Comparison of ENCODE assay signal across 8 cellular contexts in genomic region chr9:128276574-128277270, GRCh38. TPM values are rescaled to one million over a fixed set of nuclear protein-coding genes. Genes with fewer than 3 reads are reported as not detected.
A peak's percentile ranks its signal among the peaks of the same experiment; 100 is the strongest.
DNase-seq lines count a peak whose midpoint lies in the region; ATAC-seq and TF ChIP-seq lines count a peak whose summit lies in the region.

No MANE protein-coding gene starts in this region.

- peak overlapping the region; percentile 85 for H3K4me3 ChIP-seq in OCI-LY7 (ENCODE audit: low read depth, low read length, poor library complexity, severe bottlenecking)
- peak overlapping the region; percentile 86 for H3K4me3 ChIP-seq in lower lobe of right lung

- CTCF ChIA-PET in OCI-LY7 (lab: Charles Lee; ENCODE audit: unreplicated experiment), result interaction anchor here (1.0 kb wide), 1 partner anchor 65 kb away, joined by 5 read pairs; no protein-coding TSS in a partner anchor

- POLR2A ChIA-PET in OCI-LY7 (lab: Charles Lee), result interaction anchor here (0.9 to 1.2 kb wide), 3 partner anchors 9 to 24 kb away, joined by 3 to 6 read pairs (median 3); no protein-coding TSS in a partner anchor

- H3K27ac ChIP-seq in OCI-LY7 (ENCODE audit: low read depth, low read length, poor library complexity, severe bottlenecking) (peak overlapping the region; percentile 10), lower lobe of right lung (peak overlapping the region; percentile 88)

- peaks cover 16% of the 10 kb centered on the region for H3K4me1 ChIP-seq in OCI-LY7 (ENCODE audit: insufficient read depth, low read length, poor library complexity, severe bottlenecking)
- peaks cover 45% of the 10 kb centered on the region for H3K4me1 ChIP-seq in lower lobe of right lung

- intact Hi-C loops in OCI-LY7 (cut with micrococcal nuclease; ENCODE audit: unreplicated experiment), result loop anchor here (5.0 kb wide), 1 partner anchor 46 kb away; the partner anchor contains the start of genes COQ4 and TRUB2
- intact Hi-C loops in dendritic cell treated with granulocyte-macrophage colony-stimulating factor and Interleukin-4, amounts not matched to agents 40 ng/mL and 50 ng/mL, for 4 days (cut with micrococcal nuclease), result loop anchor here (1.0 to 10.0 kb wide), 2 partner anchors 46 to 62 kb away; partner anchors contain the start of genes COQ4 and TRUB2
- intact Hi-C loops in lower lobe of right lung (cut with DNase I), result no loop called here

- H3K9me3 ChIP-seq in OCI-LY7 (ENCODE audit: low read length) (no peaks in the 10 kb centered on the region), lower lobe of right lung (no peaks in the 10 kb centered on the region)

- H3K9me3 Mint-ChIP-seq in activated T-cell treated with anti-CD3 and anti-CD28 coated beads, Interleukin-2, amount 50 U/mL, for 24 hours, result no peaks in the 10 kb centered on the region
- no peaks in the 10 kb centered on the region for H3K9me3 Mint-ChIP-seq in dendritic cell treated with granulocyte-macrophage colony-stimulating factor and Interleukin-4, amounts not matched to agents 40 ng/mL and 50 ng/mL, for 4 days

- peak; percentile 33 for DNase-seq in activated T-cell treated with anti-CD3 and anti-CD28 coated beads, Interleukin-2, amount 50 U/mL, for 24 hours
- DNase-seq in activated T-cell treated with anti-CD3 and anti-CD28 coated beads for 4 hours (no peak), OCI-LY7 (ENCODE audit: low spot score) (peak; percentile 21), lower lobe of right lung (no peak), ureter (ENCODE audit: low spot score) (peak; percentile 55), NCI-H1436 treated with DMSO at 0.1 percent for 48 hours (lab: John Stamatoyannopoulos, UW) (no peak)

- H3K27ac Mint-ChIP-seq in activated T-cell treated with anti-CD3 and anti-CD28 coated beads, Interleukin-2, amount 50 U/mL, for 24 hours, result peak overlapping the region; percentile 97
- H3K27ac Mint-ChIP-seq in dendritic cell treated with granulocyte-macrophage colony-stimulating factor and Interleukin-4, amounts not matched to agents 40 ng/mL and 50 ng/mL, for 4 days, result peak overlapping the region; percentile 96

- no peaks in the 10 kb centered on the region for H3K27me3 ChIP-seq in lower lobe of right lung (ENCODE audit: low read depth)

- H3K36me3 Mint-ChIP-seq in activated T-cell treated with anti-CD3 and anti-CD28 coated beads, Interleukin-2, amount 50 U/mL, for 24 hours (ENCODE audit: low read depth), result peaks cover 33% of the 10 kb centered on the region
- peaks cover 39% of the 10 kb centered on the region for H3K36me3 Mint-ChIP-seq in dendritic cell treated with granulocyte-macrophage colony-stimulating factor and Interleukin-4, amounts not matched to agents 40 ng/mL and 50 ng/mL, for 4 days (ENCODE audit: low read depth)

- peaks cover 14% of the 10 kb centered on the region; the same call in 1 of the 2 replicates for H3K36me3 ChIP-seq in OCI-LY7 (ENCODE audit: insufficient read depth, low read length)
- H3K36me3 ChIP-seq in lower lobe of right lung, result peaks cover 18% of the 10 kb centered on the region

- H3K9me2 ChIP-seq in OCI-LY7 (ENCODE audit: insufficient read depth, low read length), result no peaks in the 10 kb centered on the region

- peaks cover 9% of the 10 kb centered on the region; the same call in 1 of the 2 replicates for H3K79me2 ChIP-seq in OCI-LY7 (ENCODE audit: insufficient read depth, low read depth, low read length)

- H3K4me3 Mint-ChIP-seq in activated T-cell treated with anti-CD3 and anti-CD28 coated beads, Interleukin-2, amount 50 U/mL, for 24 hours, result peak overlapping the region; percentile 98
- H3K4me3 Mint-ChIP-seq in dendritic cell treated with granulocyte-macrophage colony-stimulating factor and Interleukin-4, amounts not matched to agents 40 ng/mL and 50 ng/mL, for 4 days, result peak overlapping the region; percentile 96

- peak overlapping the region; percentile 85 for H2AFZ ChIP-seq in OCI-LY7 (ENCODE audit: low read length)

- no peaks in the 10 kb centered on the region for H3K27me3 Mint-ChIP-seq in activated T-cell treated with anti-CD3 and anti-CD28 coated beads, Interleukin-2, amount 50 U/mL, for 24 hours
- H3K27me3 Mint-ChIP-seq in dendritic cell treated with granulocyte-macrophage colony-stimulating factor and Interleukin-4, amounts not matched to agents 40 ng/mL and 50 ng/mL, for 4 days, result no peaks in the 10 kb centered on the region

- peak overlapping the region; percentile 98 for H3K4me2 ChIP-seq in OCI-LY7 (ENCODE audit: low read length)

- ATAC-seq in lower lobe of right lung, result peak; percentile 7 to 19
- no peak for ATAC-seq in GM21526 (IDR thresholded peaks at IDR 0.05; ENCODE audit: low FRiP score, unreplicated experiment)

- TSS peak; percentile 80 for BruUV-seq in OCI-LY7 (replicated peaks; lab: Mats Ljungman, UMichigan)

- no peaks in the 10 kb centered on the region for H4K20me1 ChIP-seq in OCI-LY7 (ENCODE audit: insufficient read depth, low read length)

- no peak for TF ChIP-seq CTCF in OCI-LY7 (conservative IDR thresholded peaks at IDR 0.05; ENCODE audit: low read length)
- no peak for TF ChIP-seq CTCF in lower lobe of right lung (IDR thresholded peaks at IDR 0.05)

- H3K4me1 Mint-ChIP-seq in activated T-cell treated with anti-CD3 and anti-CD28 coated beads, Interleukin-2, amount 50 U/mL, for 24 hours (ENCODE audit: low read depth), result peaks cover 47% of the 10 kb centered on the region
- peaks cover 51% of the 10 kb centered on the region for H3K4me1 Mint-ChIP-seq in dendritic cell treated with granulocyte-macrophage colony-stimulating factor and Interleukin-4, amounts not matched to agents 40 ng/mL and 50 ng/mL, for 4 days (ENCODE audit: low read depth)

RNA-seq across cellular contexts. Expression of gene SWI5, which starts 0.6 kb away (rescaled TPM):
- 22.7 and 26.2 TPM in 2 replicates for total RNA-seq in OCI-LY7 (2014; rRNA removed; shearing (Covaris generic))
- total RNA-seq in OCI-LY7 (2022), result 16.8 and 18.2 TPM in 2 replicates
- total RNA-seq in lower lobe of right lung, result 19.1 TPM
- 21.9 TPM for total RNA-seq in ureter

RNA-seq across cellular contexts. Expression of gene GOLGA2, which starts 0.9 kb away (rescaled TPM):
- 28.2 and 44.0 TPM in 2 replicates for total RNA-seq in OCI-LY7 (2014; rRNA removed; shearing (Covaris generic))
- 58.2 and 70.6 TPM in 2 replicates for total RNA-seq in OCI-LY7 (2022)
- 82.7 TPM for total RNA-seq in lower lobe of right lung
- total RNA-seq in ureter, result 125 TPM

RNA-seq across cellular contexts. Expression of gene TRUB2, which starts 45.5 kb away (rescaled TPM):
- 29.7 and 31.3 TPM in 2 replicates for total RNA-seq in OCI-LY7 (2014; rRNA removed; shearing (Covaris generic))
- total RNA-seq in OCI-LY7 (2022), result 22.9 and 30.3 TPM in 2 replicates
- total RNA-seq in lower lobe of right lung, result 18.1 TPM
- total RNA-seq in ureter, result 32.7 TPM

RNA-seq across cellular contexts. Expression of gene COQ4, which starts 45.9 kb away (rescaled TPM):
- total RNA-seq in OCI-LY7 (2014; rRNA removed; shearing (Covaris generic)), result 42.4 and 53.4 TPM in 2 replicates
- total RNA-seq in OCI-LY7 (2022), result 49.4 and 55.8 TPM in 2 replicates
- total RNA-seq in lower lobe of right lung, result 35.9 TPM
- total RNA-seq in ureter, result 91.8 TPM

Comparison
In these comparisons a context has a peak if more than half of its experiments do, and no peak if none do; other contexts are left out.
1. DNase-seq: peak in activated T-cell treated with anti-CD3 and anti-CD28 coated beads, Interleukin-2, amount 50 U/mL, for 24 hours (single experiment), OCI-LY7 (single experiment) and ureter (single experiment); none in activated T-cell treated with anti-CD3 and anti-CD28 coated beads for 4 hours (single experiment), lower lobe of right lung (single experiment) and NCI-H1436 treated with DMSO at 0.1 percent for 48 hours (single experiment).